In genomic region chr5:100900142-100900795, GRCh38 we compare ENCODE assay signal across 9 cellular contexts. TPM values are rescaled to one million over a fixed set of nuclear protein-coding genes. Genes with fewer than 3 reads are reported as not detected.
A peak's percentile ranks its signal among the peaks of the same experiment; 100 is the strongest.
DNase-seq lines count a peak whose midpoint lies in the region; ATAC-seq, FAIRE-seq and TF ChIP-seq lines count a peak whose summit lies in the region.
"Had no signal": no experiment of that assay in that cellular context is flagged by ENCODE, and none has a peak within 500 bp of the region (broad histone marks: within the 10 kb centered on the region; RNA-seq: fewer than 3 reads in every experiment).

No MANE protein-coding gene starts in this region.

- peaks cover 0 to 46% (median 15%) of the 10 kb centered on the region in 11 experiments; a peak in 11 of 22 replicates for H4K20me1 ChIP-seq in BLaER1 treated with 17β-estradiol and CSF1 and Interleukin-3, amounts not matched to agents 10 nM and 100 nM

- ATAC-seq in T-helper 17 cell (no peak), HG02938 (IDR thresholded peaks at IDR 0.05; ENCODE audit: unreplicated experiment) (no peak)
- peak; percentile 31 to 37 for ATAC-seq in stimulated activated naive B cell treated with anti-CD40 and anti-IgM and Interleukin-4, amounts not matched to agents 10 μg/mL and 1 μg/mL and 100 μg/mL, for 72 hours (replicated peaks)

- peaks cover 25 to 44% (median 35%) of the 10 kb centered on the region in 10 experiments for H3K4me1 ChIP-seq in BLaER1 treated with 17β-estradiol and CSF1 and Interleukin-3, amounts not matched to agents 10 nM and 100 nM

- H3K36me3 ChIP-seq in BLaER1 treated with 17β-estradiol and CSF1 and Interleukin-3, amounts not matched to agents 10 nM and 100 nM: peaks cover 16 to 48% (median 33%) of the 10 kb centered on the region in 11 experiments; a peak in 20 of 22 replicates

- peak overlapping the region; percentile 92 to 98 (median 97) for H3K27ac Mint-ChIP-seq in IgD-negative memory B cell
- H3K27ac Mint-ChIP-seq in T-helper 17 cell: peak overlapping the region; percentile 99
- H3K27ac Mint-ChIP-seq in stimulated activated naive B cell treated with anti-CD40 and anti-IgM and Interleukin-4, amounts not matched to agents 10 μg/mL and 1 μg/mL and 100 μg/mL, for 72 hours: peak overlapping the region; percentile 99

- H3K9me3 ChIP-seq in BLaER1 treated with 17β-estradiol and CSF1 and Interleukin-3, amounts not matched to agents 10 nM and 100 nM (replicated peaks in 1 of 11): peaks cover 0 to 11% (median 8%) of the 10 kb centered on the region in 11 experiments; a peak in 10 of 22 replicates
- H3K9me3 ChIP-seq in T-helper 17 cell (ENCODE audit: control insufficient read depth, low read length, poor library complexity, severe bottlenecking): no peaks in the 10 kb centered on the region

- peak overlapping the region; percentile 84 to 99 (median 98) for H3K9ac ChIP-seq in BLaER1 treated with 17β-estradiol and CSF1 and Interleukin-3, amounts not matched to agents 10 nM and 100 nM

- peak; percentile 98 for FAIRE-seq in GM19239 (lab: Jason Lieb, UNC)

- peak overlapping the region; percentile 79 to 97 (median 88) for H3K4me2 ChIP-seq in BLaER1 treated with 17β-estradiol and CSF1 and Interleukin-3, amounts not matched to agents 10 nM and 100 nM

- peak overlapping the region; percentile 74 to 100 (median 99) for H3K27ac ChIP-seq in BLaER1 treated with 17β-estradiol and CSF1 and Interleukin-3, amounts not matched to agents 10 nM and 100 nM
- H3K27ac ChIP-seq in dorsolateral prefrontal cortex: peak overlapping the region in 32 of 59 donors; percentile 0 to 82 (median 50)

- peaks cover 5% of the 10 kb centered on the region for H3K36me3 Mint-ChIP-seq in IgD-negative memory B cell
- peaks cover 7% of the 10 kb centered on the region for H3K36me3 Mint-ChIP-seq in T-helper 17 cell (ENCODE audit: low read depth)
- peaks cover 22 to 36% of the 10 kb centered on the region in 2 donors for H3K36me3 Mint-ChIP-seq in stimulated activated naive B cell treated with anti-CD40 and anti-IgM and Interleukin-4, amounts not matched to agents 10 μg/mL and 1 μg/mL and 100 μg/mL, for 72 hours

- DNase-seq in GM19239 (ENCODE audit: insufficient read length, low spot score) (no peak), T-helper 17 cell (peak in 1 of 3 donors; percentile 14), dorsolateral prefrontal cortex (peak in 5 of 10 donors; percentile 26 to 51 (median 41)), medulla oblongata (ENCODE audit: extremely low spot score) (peak; percentile 65)
- peak; percentile 59 for DNase-seq in stimulated activated naive B cell treated with anti-CD40 and anti-IgM and Interleukin-4, amounts not matched to agents 10 μg/mL and 1 μg/mL and 100 μg/mL, for 72 hours

- H3K9me3 Mint-ChIP-seq in IgD-negative memory B cell: no peaks in the 10 kb centered on the region
- peaks cover 0 to 1% of the 10 kb centered on the region in 2 donors for H3K9me3 Mint-ChIP-seq in stimulated activated naive B cell treated with anti-CD40 and anti-IgM and Interleukin-4, amounts not matched to agents 10 μg/mL and 1 μg/mL and 100 μg/mL, for 72 hours

- TF ChIP-seq CTCF in dorsolateral prefrontal cortex (IDR thresholded peaks at IDR 0.05 in 54 of 56, conservative IDR thresholded peaks at IDR 0.05 in 2 of 56; ENCODE audit: low read depth in 1 of 56, partially characterized antibody in 56 of 56): peak in 51 of 56 donors; percentile 11 to 55 (median 37)

- H3K4me1 Mint-ChIP-seq in IgD-negative memory B cell (peaks cover 35 to 44% (median 38%) of the 10 kb centered on the region in 3 donors), T-helper 17 cell (peaks cover 47% of the 10 kb centered on the region)
- H3K4me1 Mint-ChIP-seq in stimulated activated naive B cell treated with anti-CD40 and anti-IgM and Interleukin-4, amounts not matched to agents 10 μg/mL and 1 μg/mL and 100 μg/mL, for 72 hours: peaks cover 20 to 47% of the 10 kb centered on the region in 2 donors

- H3K27me3 ChIP-seq in BLaER1 treated with 17β-estradiol and CSF1 and Interleukin-3, amounts not matched to agents 10 nM and 100 nM: no peaks in the 10 kb centered on the region
- H3K27me3 ChIP-seq in dorsolateral prefrontal cortex: peaks cover 0 to 32% (median 0%) of the 10 kb centered on the region in 45 donors

- H3K27me3 Mint-ChIP-seq in IgD-negative memory B cell (no peaks in the 10 kb centered on the region), T-helper 17 cell (no peaks in the 10 kb centered on the region)
- no peaks in the 10 kb centered on the region for H3K27me3 Mint-ChIP-seq in stimulated activated naive B cell treated with anti-CD40 and anti-IgM and Interleukin-4, amounts not matched to agents 10 μg/mL and 1 μg/mL and 100 μg/mL, for 72 hours

- peak overlapping the region; percentile 95 to 99 (median 97) for H3K4me3 Mint-ChIP-seq in IgD-negative memory B cell
- peak overlapping the region; percentile 99 for H3K4me3 Mint-ChIP-seq in T-helper 17 cell
- H3K4me3 Mint-ChIP-seq in stimulated activated naive B cell treated with anti-CD40 and anti-IgM and Interleukin-4, amounts not matched to agents 10 μg/mL and 1 μg/mL and 100 μg/mL, for 72 hours: peak overlapping the region; percentile 99

- H3K4me3 ChIP-seq in BLaER1 treated with 17β-estradiol and CSF1 and Interleukin-3, amounts not matched to agents 10 nM and 100 nM: peak overlapping the region; percentile 60 to 99 (median 88)
- H3K4me3 ChIP-seq in dorsolateral prefrontal cortex: peak overlapping the region; percentile 41 to 84 (median 65)

- intact Hi-C loops in dorsolateral prefrontal cortex (cut with DNase I): loop anchor here (10.0 kb wide), 2 partner anchors 105 to 125 kb away; no protein-coding TSS in a partner anchor

RNA-seq across cellular contexts. Expression of gene ST8SIA4, which starts 2.8 kb away (rescaled TPM):
- polyA plus RNA-seq in IgD-negative memory B cell: 24.2 TPM
- 10 to 100 TPM; 27.5 to 29.0 TPM for total RNA-seq in T-helper 17 cell
- 10 to 100 TPM in 25 of 120 experiments, 1 to 10 TPM in 95; 2.7 to 16.8 (median 7.9) TPM for total RNA-seq in dorsolateral prefrontal cortex
- total RNA-seq: HT1080 had no signal

Comparison
In these comparisons a context has a peak if more than half of its experiments do, and no peak if none do; other contexts are left out.
1. ATAC-seq: peak in stimulated activated naive B cell treated with anti-CD40 and anti-IgM and Interleukin-4, amounts not matched to agents 10 μg/mL and 1 μg/mL and 100 μg/mL, for 72 hours (2 of 2); none in T-helper 17 cell (single experiment) and HG02938 (single experiment).
2. Peak in every context shown above with its lines, with median percentiles within 50 percentile points of each other: H3K27ac Mint-ChIP-seq and H3K4me3 Mint-ChIP-seq.